In the genomic region with DNA sequence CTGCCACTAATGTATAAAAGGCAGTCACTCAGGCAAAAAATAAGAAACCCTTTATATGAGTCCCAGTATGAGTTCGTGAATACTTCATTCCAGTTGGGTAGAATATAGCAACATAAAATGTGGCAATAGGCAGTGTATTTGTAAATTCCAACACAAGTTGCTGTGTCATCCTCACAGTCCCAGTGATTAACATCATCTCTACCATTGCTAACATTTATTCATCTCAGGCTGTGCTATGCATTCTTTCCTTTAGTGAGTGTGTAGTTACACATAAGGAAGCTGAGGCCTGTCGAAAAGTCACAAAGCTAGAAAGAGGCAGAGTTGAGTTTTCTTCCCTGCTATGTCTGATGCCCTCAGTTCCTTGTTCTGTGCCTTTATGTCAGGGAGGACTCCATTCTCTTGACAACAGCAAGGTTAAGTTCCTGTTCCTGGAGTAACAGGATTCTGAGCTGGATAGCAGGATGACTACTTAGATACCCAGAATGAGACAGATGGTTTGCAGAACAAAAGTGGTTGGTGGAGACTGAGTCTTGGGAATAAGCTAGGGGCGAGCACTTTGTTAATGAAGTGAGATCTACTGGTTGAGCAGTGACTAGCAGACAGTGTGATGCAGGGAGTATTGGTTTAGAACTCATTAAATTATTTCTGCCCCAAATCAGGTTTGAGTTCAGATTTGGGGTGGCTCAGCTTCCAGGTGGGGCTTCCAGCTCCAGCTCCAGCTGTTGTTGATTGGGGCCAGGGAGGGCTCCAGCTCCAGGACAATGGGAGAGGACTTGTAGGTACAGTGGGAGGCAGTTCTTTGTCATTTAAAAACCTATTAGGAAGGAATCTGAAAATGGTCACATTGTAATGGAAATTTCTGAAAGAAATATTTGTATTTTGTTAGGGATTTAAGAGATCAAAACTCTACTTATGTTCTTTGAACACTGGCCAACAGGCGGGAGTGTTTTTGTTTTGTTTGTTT, we compare ENCODE assay signal across 9 cellular contexts.
DNase-seq lines count a peak whose midpoint lies in the region; ATAC-seq, FAIRE-seq and TF ChIP-seq lines count a peak whose summit lies in the region.
"Had no signal": no experiment of that assay in that cellular context is flagged by ENCODE, and none has a peak within 500 bp of the region (broad histone marks: within the 10 kb centered on the region; RNA-seq: fewer than 3 reads in every experiment).

No MANE protein-coding gene starts in this region.

- H3K9me3 ChIP-seq in AG04450 (ENCODE audit: control insufficient read depth, insufficient read depth, low read length) (no peaks in the 10 kb centered on the region), HUES6 (ENCODE audit: control insufficient read depth, insufficient read depth, low read depth, low read length) (no peaks in the 10 kb centered on the region), mesodermal cell (ENCODE audit: control insufficient read depth, low read length) (no peaks in the 10 kb centered on the region)

- H3K4me3 ChIP-seq in AG04450 (ENCODE audit: low read depth, low read length) (no peak overlapping the region), HUES6 (ENCODE audit: low read depth, low read length) (0 out of 2 replicates have a peak overlapping the region, but pooled peaks have one; percentile 9), bronchial epithelial cell (ENCODE audit: low read depth, low read length) (no peak overlapping the region), mesodermal cell (ENCODE audit: extremely low read depth, insufficient read depth, low read length, poor library complexity, severe bottlenecking) (no peak overlapping the region)

- H3K27me3 ChIP-seq in AG04450 (ENCODE audit: control insufficient read depth, insufficient read depth, low read length) (no peaks in the 10 kb centered on the region), HUES6 (ENCODE audit: control insufficient read depth, insufficient read depth, low read length) (no peaks in the 10 kb centered on the region), bronchial epithelial cell (ENCODE audit: control insufficient read depth, insufficient read depth, low read length) (no peaks in the 10 kb centered on the region)

- no peak for ATAC-seq in GM19397 (IDR thresholded peaks at IDR 0.05; ENCODE audit: unreplicated experiment)

- WGBS in mesodermal cell (ENCODE audit: insufficient coverage in 2 of 2), 2 experiments, result 100% methylated on average over 1 to 2 of the region's 4 CpGs

- no peak for FAIRE-seq in bronchial epithelial cell (lab: Jason Lieb, UNC)

- H3K4me1 ChIP-seq in HUES6 (ENCODE audit: control insufficient read depth, insufficient read depth, low read length) (peaks cover 68% of the 10 kb centered on the region), mesodermal cell (ENCODE audit: control insufficient read depth, insufficient read depth, low read length, poor library complexity, severe bottlenecking) (peaks cover 58% of the 10 kb centered on the region)

- CTCF ChIA-PET in AG04450 (lab: Charles Lee), result no interaction called here

- POLR2A ChIA-PET in AG04450 (lab: Yijun Ruan, JAX), result interaction anchor here (0.7 to 0.8 kb wide), 2 partner anchors 9 to 38 kb away, joined by 3 read pairs; no protein-coding TSS in a partner anchor

- peak overlapping the region; percentile 78 for H3K27ac ChIP-seq in AG04450 (ENCODE audit: low read depth, low read length)
- H3K27ac ChIP-seq in HUES6 (ENCODE audit: low read depth, low read length), result peak overlapping the region; percentile 28
- peak overlapping the region; percentile 73 for H3K27ac ChIP-seq in mesodermal cell (ENCODE audit: low read depth, low read length, severe bottlenecking)

- no peak overlapping the region for H3K9ac ChIP-seq in HUES6 (ENCODE audit: low read length)

- TF ChIP-seq CTCF in AG04450 (IDR thresholded peaks at IDR 0.05; ENCODE audit: low read depth, low read length), result no peak
- TF ChIP-seq CTCF in bronchial epithelial cell (IDR thresholded peaks at IDR 0.05; ENCODE audit: insufficient read depth, low read length, severe bottlenecking), result no peak

- H3K36me3 ChIP-seq in HUES6 (ENCODE audit: control insufficient read depth, insufficient read depth, low read length) (0 out of 2 replicates have a peak, but pooled peaks cover 3% of the 10 kb centered on the region), bronchial epithelial cell (ENCODE audit: control insufficient read depth, insufficient read depth, low read length) (no peaks in the 10 kb centered on the region), mesodermal cell (ENCODE audit: control insufficient read depth, insufficient read depth, low read length) (peaks cover 32% of the 10 kb centered on the region)

- DNase-seq in AG04450 (ENCODE audit: low read depth, low spot score), result peak; percentile 63
- DNase-seq in bronchial epithelial cell (ENCODE audit: low read depth), result peak; percentile 84
- DNase-seq in activated naive CD4-positive, alpha-beta T cell treated with anti-CD3 and anti-CD28 coated beads, Interleukin-2, amount 50 U/mL, for 16 hours, result no peak
- no peak for DNase-seq in retina
- no peak for DNase-seq in cerebellar nuclear complex (lab: John Stamatoyannopoulos, UW)
- DNase-seq: NCI-H524 had no signal

Comparison
In these comparisons a context has a peak if more than half of its experiments do, and no peak if none do; other contexts are left out.
1. DNase-seq: peak in AG04450 (single experiment) and bronchial epithelial cell (single experiment); none in activated naive CD4-positive, alpha-beta T cell treated with anti-CD3 and anti-CD28 coated beads, Interleukin-2, amount 50 U/mL, for 16 hours (single experiment), retina (single experiment) and cerebellar nuclear complex (0 of 2).
2. H3K27ac ChIP-seq: peak in every context shown above with its lines; median percentile 78 in AG04450; 73 in mesodermal cell; 28 in HUES6.